In the genomic region with DNA sequence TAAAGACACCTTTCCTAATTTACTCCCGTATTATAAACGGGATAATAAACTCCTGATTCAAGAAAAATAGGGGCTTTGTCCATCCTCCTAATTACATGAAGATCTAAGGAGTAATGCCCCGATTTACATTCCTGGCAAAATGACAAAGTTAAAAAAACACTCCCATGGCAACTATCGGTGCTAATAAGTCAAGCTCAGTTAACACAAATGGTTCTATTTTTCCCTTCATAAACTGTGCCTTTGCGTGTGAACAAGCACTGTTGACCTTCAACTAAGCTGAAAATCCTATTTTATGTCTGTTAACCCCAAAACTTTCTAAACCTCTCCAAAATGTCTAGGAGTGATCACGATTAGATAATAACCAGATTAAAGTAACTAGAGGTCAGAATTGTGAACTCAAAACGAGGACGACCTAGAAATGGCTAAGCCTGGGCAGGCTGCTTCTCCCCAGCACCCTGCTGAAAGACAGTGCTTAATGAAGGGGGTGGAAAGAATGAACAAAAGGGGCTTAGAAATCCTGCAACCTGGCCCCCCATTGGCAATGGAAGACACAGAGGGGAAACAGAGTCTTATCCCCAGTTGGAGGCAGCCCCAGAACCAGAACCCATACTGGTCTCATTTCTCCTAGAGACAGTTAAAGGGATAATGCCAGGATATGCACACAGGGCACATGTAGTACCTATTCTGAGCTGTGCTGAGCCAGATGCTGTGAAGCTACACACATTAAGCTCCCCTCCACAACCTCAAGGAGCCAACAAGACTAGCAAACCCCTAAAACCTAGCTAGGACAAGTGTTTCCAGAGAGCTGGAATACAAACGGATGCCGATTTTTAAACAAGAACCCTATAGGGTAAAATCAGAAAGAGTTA, we compare ENCODE assay signal across 15 cellular contexts. TPM values are rescaled to one million over a fixed set of nuclear protein-coding genes. Genes with fewer than 3 reads are reported as not detected.
DNase-seq lines count a peak whose midpoint lies in the region; FAIRE-seq and TF ChIP-seq lines count a peak whose summit lies in the region.
"Had no signal": no experiment of that assay in that cellular context is flagged by ENCODE, and none has a peak within 500 bp of the region (broad histone marks: within the 10 kb centered on the region; RNA-seq: fewer than 3 reads in every experiment).

No MANE protein-coding gene starts in this region.

- H2AK5ac ChIP-seq in H1 (ENCODE audit: low read depth, low read length) (no peak overlapping the region), neuronal stem cell (ENCODE audit: low read depth, low read length) (no peak overlapping the region), mesenchymal stem cell (ENCODE audit: low read length, severe bottlenecking) (no peak overlapping the region)

- no peak overlapping the region for H3K27ac ChIP-seq in H1 (ENCODE audit: low read depth, low read length)
- no peak overlapping the region for H3K27ac ChIP-seq in neuronal stem cell (replicated peaks; ENCODE audit: low read length)
- no peak overlapping the region for H3K27ac ChIP-seq in mesenchymal stem cell (ENCODE audit: low read length, poor library complexity, severe bottlenecking)
- H3K27ac ChIP-seq: 22Rv1, sigmoid colon had no signal

- H3K27me3 ChIP-seq in H1 (replicated peaks in 1 of 4; ENCODE audit: control insufficient read depth in 3 of 4, extremely low read depth in 1 of 4, insufficient read depth in 3 of 4, low read length in 3 of 4) (no peaks in the 10 kb centered on the region), neuronal stem cell (ENCODE audit: control insufficient read depth in 3 of 3, insufficient read depth in 3 of 3, low read depth in 1 of 3, low read length in 3 of 3) (no peaks in the 10 kb centered on the region), mesenchymal stem cell (ENCODE audit: control insufficient read depth in 1 of 2, insufficient read depth in 1 of 2, low read length in 2 of 2) (no peaks in the 10 kb centered on the region)
- H3K27me3 ChIP-seq: sigmoid colon had no signal

- H4K91ac ChIP-seq in H1 (replicated peaks; ENCODE audit: insufficient read length, low read length) (no peak overlapping the region), neuronal stem cell (ENCODE audit: low read depth, low read length, poor library complexity) (no peak overlapping the region), mesenchymal stem cell (ENCODE audit: low read length) (no peak overlapping the region)

- POLR2A ChIA-PET in H1 (lab: Charles Lee; ENCODE audit: partially characterized antibody): no interaction called here

- H3K23me2 ChIP-seq in H1 (ENCODE audit: low read depth, low read length): no peaks in the 10 kb centered on the region

- H2AFZ ChIP-seq in H1 (ENCODE audit: low read length): no peak overlapping the region
- no peak overlapping the region for H2AFZ ChIP-seq in neuronal stem cell (ENCODE audit: low read length)
- H2AFZ ChIP-seq in mesenchymal stem cell (ENCODE audit: low read depth, low read length): no peak overlapping the region

- TF ChIP-seq EP300 in H1 (IDR thresholded peaks at IDR 0.05; ENCODE audit: borderline replicate concordance in 1 of 2, low read depth in 2 of 2, low read length in 2 of 2): no peak

- DNase-seq in DMS 273 (lab: John Stamatoyannopoulos, UW; ENCODE audit: unreplicated experiment) (peak; percentile 53), DMS 273 treated with DMSO at 0.1 percent for 48 hours (lab: John Stamatoyannopoulos, UW) (no peak), OCI-M1 (lab: John Stamatoyannopoulos, UW) (peak; percentile 32), H1 (ENCODE audit: low read depth in 1 of 2, low spot score in 2 of 2) (no peak), neuronal stem cell (ENCODE audit: low spot score) (no peak), mesenchymal stem cell (no peak), activated gamma-delta T cell (lab: John Stamatoyannopoulos, UW) (no peak), RPMI8226 (no peak)
- DNase-seq: activated gamma-delta T cell treated with Interleukin-2 at 50 U/mL for 16 hours; CD4-positive, alpha-beta T cell; NCI-H510A; sigmoid colon; stimulated activated naive CD8-positive, alpha-beta T cell treated with anti-CD3 and anti-CD28 coated beads, Interleukin-15, amount 100 ng/mL, for 72 hours had no signal

- H3K18ac ChIP-seq in H1 (ENCODE audit: extremely low read depth, low read length) (no peak overlapping the region), neuronal stem cell (ENCODE audit: low read length) (peak overlapping the region; percentile 71), mesenchymal stem cell (ENCODE audit: low read depth in 1 of 2, low read length in 2 of 2) (no peak overlapping the region)

- H3K14ac ChIP-seq in H1 (ENCODE audit: insufficient read length) (no peak overlapping the region), neuronal stem cell (ENCODE audit: low read length) (no peak overlapping the region), mesenchymal stem cell (ENCODE audit: low read length in 2 of 2) (no peak overlapping the region)

- no peak for TF ChIP-seq POLR2A in H1 (IDR thresholded peaks at IDR 0.05; ENCODE audit: control extremely low read depth in 1 of 2, low read depth in 2 of 2, low read length in 2 of 2)

- H3K23ac ChIP-seq in H1 (ENCODE audit: insufficient read length): no peak overlapping the region
- H3K23ac ChIP-seq in neuronal stem cell (ENCODE audit: low read depth, low read length, poor library complexity): no peak overlapping the region
- no peak overlapping the region for H3K23ac ChIP-seq in mesenchymal stem cell (ENCODE audit: low read length in 2 of 2)

- H2BK5ac ChIP-seq in H1 (ENCODE audit: low read depth, low read length): no peak overlapping the region
- H2BK5ac ChIP-seq in neuronal stem cell (ENCODE audit: low read length): no peak overlapping the region
- no peak overlapping the region for H2BK5ac ChIP-seq in mesenchymal stem cell (ENCODE audit: low read depth, low read length, poor library complexity, severe bottlenecking)

- no peak for TF ChIP-seq RAD21 in H1 (IDR thresholded peaks at IDR 0.05 in 1 of 2, conservative IDR thresholded peaks at IDR 0.05 in 1 of 2; ENCODE audit: low read depth in 2 of 2, low read length in 2 of 2)

- H4K8ac ChIP-seq in H1 (ENCODE audit: extremely low read depth, insufficient read depth, low read length) (no peak overlapping the region), neuronal stem cell (ENCODE audit: low read depth, low read length) (no peak overlapping the region), mesenchymal stem cell (ENCODE audit: low read length) (no peak overlapping the region)

- H3K79me1 ChIP-seq in H1 (ENCODE audit: low read depth, low read length) (no peaks in the 10 kb centered on the region), neuronal stem cell (ENCODE audit: low read depth, low read length) (no peaks in the 10 kb centered on the region), mesenchymal stem cell (replicated peaks; ENCODE audit: low read length, poor library complexity, severe bottlenecking) (peaks cover 11% of the 10 kb centered on the region)

- H2BK15ac ChIP-seq in H1 (ENCODE audit: low read length) (peak overlapping the region; percentile 67; the same call in 1 of the 2 replicates), neuronal stem cell (ENCODE audit: low read length) (no peak overlapping the region), mesenchymal stem cell (ENCODE audit: low read depth, poor library complexity, severe bottlenecking) (no peak overlapping the region)

- TF ChIP-seq CTCF in H1 (IDR thresholded peaks at IDR 0.05; ENCODE audit: control extremely low read depth in 1 of 3, insufficient read depth in 1 of 3, low read depth in 1 of 3, low read length in 3 of 3): no peak

- H2BK120ac ChIP-seq in H1 (replicated peaks; ENCODE audit: low read depth, low read length): no peak overlapping the region
- H2BK120ac ChIP-seq in neuronal stem cell (ENCODE audit: low read depth, low read length): no peak overlapping the region
- no peak overlapping the region for H2BK120ac ChIP-seq in mesenchymal stem cell (ENCODE audit: low read depth, low read length)

- H3K56ac ChIP-seq in H1 (replicated peaks; ENCODE audit: insufficient read length, low read depth, low read length): no peak overlapping the region

- H4K20me1 ChIP-seq in H1 (replicated peaks in 1 of 2; ENCODE audit: control insufficient read depth in 1 of 2, insufficient read depth in 2 of 2, low read length in 2 of 2): no peaks in the 10 kb centered on the region

- H3K9me3 ChIP-seq in H1 (ENCODE audit: insufficient read depth in 2 of 2, low read depth in 1 of 2, low read length in 1 of 2) (no peaks in the 10 kb centered on the region), neuronal stem cell (replicated peaks in 1 of 2; ENCODE audit: control insufficient read depth in 2 of 2, insufficient read depth in 1 of 2, low read depth in 1 of 2, low read length in 2 of 2) (no peaks in the 10 kb centered on the region), mesenchymal stem cell (ENCODE audit: control insufficient read depth, low read length) (no peaks in the 10 kb centered on the region)
- H3K9me3 ChIP-seq: sigmoid colon had no signal

- H4K5ac ChIP-seq in H1 (ENCODE audit: insufficient read length, low read depth, low read length): no peak overlapping the region

- H3K4ac ChIP-seq in H1 (replicated peaks; ENCODE audit: insufficient read length, low read depth, low read length) (no peak overlapping the region), neuronal stem cell (ENCODE audit: low read length) (no peak overlapping the region), mesenchymal stem cell (ENCODE audit: low read depth in 1 of 2, low read length in 2 of 2) (no peak overlapping the region)

- H2BK12ac ChIP-seq in H1 (ENCODE audit: low read depth, low read length) (no peak overlapping the region), neuronal stem cell (ENCODE audit: low read length) (no peak overlapping the region), mesenchymal stem cell (ENCODE audit: low read length in 2 of 2) (no peak overlapping the region)

- CTCF ChIA-PET in H1 (lab: Charles Lee; ENCODE audit: partially characterized antibody): interaction anchor here (0.5 to 1.0 kb wide), 4 partner anchors 22 to 886 kb away, joined by 3 to 4 read pairs (median 3); no protein-coding TSS in a partner anchor

- H3K79me2 ChIP-seq in H1 (ENCODE audit: control insufficient read depth in 1 of 2, insufficient read depth in 2 of 2, low read length in 2 of 2): peaks cover 0 to 10% of the 10 kb centered on the region in 2 experiments; a peak in 2 of 4 replicates

- no peak overlapping the region for H2BK20ac ChIP-seq in H1 (ENCODE audit: low read length)

- no peak for FAIRE-seq in H1 (lab: Jason Lieb, UNC)
- FAIRE-seq: G401.6 had no signal

- no peak overlapping the region for H3K9ac ChIP-seq in H1 (replicated peaks in 1 of 4; ENCODE audit: extremely low read depth in 1 of 4, low read depth in 3 of 4, low read length in 3 of 4)
- H3K9ac ChIP-seq in neuronal stem cell (ENCODE audit: low read depth, low read length, poor library complexity): no peak overlapping the region
- no peak overlapping the region for H3K9ac ChIP-seq in mesenchymal stem cell (ENCODE audit: low read length)

- H3K4me2 ChIP-seq in H1 (ENCODE audit: insufficient read depth in 1 of 2, low read depth in 2 of 2, low read length in 2 of 2): 0 out of 4 replicates have a peak overlapping the region, but pooled peaks of 1 of the 2 experiments have one; percentile 26
- peak overlapping the region; percentile 3 for H3K4me2 ChIP-seq in neuronal stem cell (ENCODE audit: insufficient read depth, low read length, poor library complexity, severe bottlenecking)
- H3K4me2 ChIP-seq in mesenchymal stem cell (ENCODE audit: low read length, poor library complexity, severe bottlenecking): no peak overlapping the region

- WGBS in H1 (ENCODE audit: extremely low coverage in 1 of 2, insufficient coverage in 1 of 2, insufficient read length in 1 of 2, insufficient replicate concordance in 2 of 2, low coverage in 1 of 2, low lambda C conversion rate in 2 of 2, missing lambda C conversion rate in 1 of 2), 2 experiments: 77% methylated on average over 10 of the region's 10 CpGs; no CpG with 5 or more reads in 1 of the 2 experiments
- no CpG with 5 or more reads among the region's 10 CpGs for WGBS in neuronal stem cell (ENCODE audit: extremely low coverage in 2 of 2, insufficient read length in 2 of 2, insufficient replicate concordance in 1 of 2), 2 donors
- 82% methylated on average over 8 of the region's 10 CpGs for WGBS in mesenchymal stem cell

- H3K36me3 ChIP-seq in H1 (ENCODE audit: control insufficient read depth in 2 of 4, insufficient read depth in 4 of 4, low read length in 3 of 4) (no peaks in the 10 kb centered on the region), neuronal stem cell (replicated peaks in 1 of 2; ENCODE audit: control insufficient read depth in 2 of 2, insufficient read depth in 2 of 2, low read length in 2 of 2) (no peaks in the 10 kb centered on the region), mesenchymal stem cell (ENCODE audit: control insufficient read depth in 1 of 2, insufficient read depth in 2 of 2, low read depth in 1 of 2, low read length in 2 of 2) (no peaks in the 10 kb centered on the region)
- H3K36me3 ChIP-seq: sigmoid colon had no signal

- H3K4me3 ChIP-seq in H1 (ENCODE audit: extremely low read depth in 1 of 4, insufficient read depth in 2 of 4, low read depth in 3 of 4, low read length in 4 of 4) (no peak overlapping the region), neuronal stem cell (ENCODE audit: low read length in 2 of 2) (no peak overlapping the region), mesenchymal stem cell (ENCODE audit: insufficient read depth in 1 of 2, low read depth in 1 of 2, low read length in 2 of 2) (no peak overlapping the region)
- H3K4me3 ChIP-seq: sigmoid colon had no signal

- H3K4me1 ChIP-seq in H1 (replicated peaks in 1 of 4; ENCODE audit: control insufficient read depth in 3 of 4, insufficient read depth in 4 of 4, low read length in 3 of 4) (peaks cover 2 to 6% (median 4%) of the 10 kb centered on the region in 4 experiments; a peak in 2 of 7 replicates), neuronal stem cell (ENCODE audit: control insufficient read depth in 2 of 2, insufficient read depth in 1 of 2, low read depth in 1 of 2, low read length in 2 of 2) (peaks cover 6 to 7% of the 10 kb centered on the region in 2 donors), mesenchymal stem cell (ENCODE audit: control insufficient read depth, insufficient read depth, low read depth, low read length) (peaks cover 5% of the 10 kb centered on the region)

RNA-seq across cellular contexts. Expression of a gene that starts 23.0 kb away (rescaled TPM):
- 15.7 and 18.6 TPM in 2 replicates for total RNA-seq in H1 (2021; fragmentation: NEBNext Ultra II Directional; extraction: Animal tissue kit (Norgen Biotek cat#: 25700))
- 17.0 and 26.1 TPM in 2 replicates for polyA plus RNA-seq in H1 (2011; rRNA removed)
- polyA plus RNA-seq in H1 (2011; cell fraction: cytosol; rRNA removed): 13.7 TPM
- 23.6 TPM for polyA plus RNA-seq in H1 (2011; cell fraction: nucleus; rRNA removed)
- 9.0 to 12.3 TPM (median 11.0 TPM) in 4 replicates for polyA plus RNA-seq in H1 (2012, experiment 1 of 2)
- 2.6 TPM for polyA plus RNA-seq in H1 (2012, experiment 2 of 2)
- 14.6 TPM for polyA plus RNA-seq in H1 (2013, experiment 1 of 2)
- 15.0 TPM for polyA plus RNA-seq in H1 (2013, experiment 2 of 2)
- 28.4 and 33.6 TPM in 2 replicates for polyA minus RNA-seq in H1 (2011; rRNA and poly(A)+ RNA removed)
- 16.8 TPM for polyA minus RNA-seq in H1 (2011; cell fraction: cytosol; rRNA and poly(A)+ RNA removed)
- polyA minus RNA-seq in H1 (2011; cell fraction: nucleus; rRNA and poly(A)+ RNA removed): 17.0 TPM
- 5.6 TPM for polyA plus RNA-seq in neuronal stem cell (2013, experiment 1 of 2)
- polyA plus RNA-seq in neuronal stem cell (2013, experiment 2 of 2): 5.7 TPM
- polyA plus RNA-seq in mesenchymal stem cell (2013, experiment 1 of 2): 11.2 TPM
- 11.0 TPM for polyA plus RNA-seq in mesenchymal stem cell (2013, experiment 2 of 2)

Comparison
In these comparisons a context has a peak if more than half of its experiments do, and no peak if none do; other contexts are left out.
1. DNase-seq: peak in DMS 273 (single experiment) and OCI-M1 (single experiment); none in DMS 273 treated with DMSO at 0.1 percent for 48 hours (single experiment), H1 (0 of 2), neuronal stem cell (single experiment), mesenchymal stem cell (single experiment), activated gamma-delta T cell (single experiment) and RPMI8226 (single experiment).